In genomic region chr5:53109436-53110127, GRCh38 we compare ENCODE assay signal across 8 cellular contexts. TPM values are rescaled to one million over a fixed set of nuclear protein-coding genes. Genes with fewer than 3 reads are reported as not detected.
DNase-seq lines count a peak whose midpoint lies in the region; ATAC-seq and TF ChIP-seq lines count a peak whose summit lies in the region.

MOCS2 (minus strand) TSS chr5:53109757; CDS start chr5:53107174, 2,583 bp downstream.

- H3K4me3 ChIP-seq in GM12864 (ENCODE audit: low read depth, low read length), result peak within 1 kb of the TSS; percentile 82

- ATAC-seq in HG02678 (IDR thresholded peaks at IDR 0.05; ENCODE audit: unreplicated experiment) (peak; percentile 95), omental fat pad (ENCODE audit: low FRiP score) (peak; percentile 100)

- TF ChIP-seq CTCF in GM12864 (IDR thresholded peaks at IDR 0.05; ENCODE audit: low read depth, low read length, missing control alignments) (no peak), omental fat pad (IDR thresholded peaks at IDR 0.05) (no peak)

- no peaks in the 10 kb centered on the region for H3K27me3 Mint-ChIP-seq in activated naive CD8-positive, alpha-beta T cell

- DNase-seq in GM12864 (ENCODE audit: low read depth) (peak; percentile 71), NCI-H1105 treated with DMSO at 0.1 percent for 48 hours (lab: John Stamatoyannopoulos, UW) (peak; percentile 79), SKM-1 treated with dmso at 0.1 percent for 144 hours (lab: John Stamatoyannopoulos, UW; ENCODE audit: unreplicated experiment) (peak; percentile 78), glomerular visceral epithelial cell (ENCODE audit: extremely low spot score) (peak; percentile 94), omental fat pad (ENCODE audit: low spot score) (peak; percentile 56)

- H3K27ac Mint-ChIP-seq in activated naive CD8-positive, alpha-beta T cell, result peak within 1 kb of the TSS; percentile 92

- H3K9me3 Mint-ChIP-seq in activated naive CD8-positive, alpha-beta T cell (ENCODE audit: low read depth), result no peaks in the 10 kb centered on the region

- peak within 1 kb of the TSS; percentile 98 for H3K4me3 Mint-ChIP-seq in activated naive CD8-positive, alpha-beta T cell

- H3K36me3 Mint-ChIP-seq in activated naive CD8-positive, alpha-beta T cell, result peaks cover 12% of the 10 kb centered on the region

- H3K4me1 Mint-ChIP-seq in activated naive CD8-positive, alpha-beta T cell (ENCODE audit: low read depth), result peaks cover 54% of the 10 kb centered on the region

- H3K27ac ChIP-seq in temporal lobe (ENCODE audit: low read depth, low read length), result peak within 1 kb of the TSS; percentile 83

RNA-seq across cellular contexts. Expression of gene MOCS2, which starts in this region (rescaled TPM):
- total RNA-seq in omental fat pad (10 to 100 TPM; 24.1 to 45.3 (median 37.6) TPM), temporal lobe (35.4 TPM)

Comparison
In these comparisons a context has a peak if more than half of its experiments do, and no peak if none do; other contexts are left out.
1. Peak in every context shown above with its lines: DNase-seq, ATAC-seq, H3K4me3 ChIP-seq and H3K27ac ChIP-seq.